ENCODE assay signal across 1 cellular context in the genomic region with DNA sequence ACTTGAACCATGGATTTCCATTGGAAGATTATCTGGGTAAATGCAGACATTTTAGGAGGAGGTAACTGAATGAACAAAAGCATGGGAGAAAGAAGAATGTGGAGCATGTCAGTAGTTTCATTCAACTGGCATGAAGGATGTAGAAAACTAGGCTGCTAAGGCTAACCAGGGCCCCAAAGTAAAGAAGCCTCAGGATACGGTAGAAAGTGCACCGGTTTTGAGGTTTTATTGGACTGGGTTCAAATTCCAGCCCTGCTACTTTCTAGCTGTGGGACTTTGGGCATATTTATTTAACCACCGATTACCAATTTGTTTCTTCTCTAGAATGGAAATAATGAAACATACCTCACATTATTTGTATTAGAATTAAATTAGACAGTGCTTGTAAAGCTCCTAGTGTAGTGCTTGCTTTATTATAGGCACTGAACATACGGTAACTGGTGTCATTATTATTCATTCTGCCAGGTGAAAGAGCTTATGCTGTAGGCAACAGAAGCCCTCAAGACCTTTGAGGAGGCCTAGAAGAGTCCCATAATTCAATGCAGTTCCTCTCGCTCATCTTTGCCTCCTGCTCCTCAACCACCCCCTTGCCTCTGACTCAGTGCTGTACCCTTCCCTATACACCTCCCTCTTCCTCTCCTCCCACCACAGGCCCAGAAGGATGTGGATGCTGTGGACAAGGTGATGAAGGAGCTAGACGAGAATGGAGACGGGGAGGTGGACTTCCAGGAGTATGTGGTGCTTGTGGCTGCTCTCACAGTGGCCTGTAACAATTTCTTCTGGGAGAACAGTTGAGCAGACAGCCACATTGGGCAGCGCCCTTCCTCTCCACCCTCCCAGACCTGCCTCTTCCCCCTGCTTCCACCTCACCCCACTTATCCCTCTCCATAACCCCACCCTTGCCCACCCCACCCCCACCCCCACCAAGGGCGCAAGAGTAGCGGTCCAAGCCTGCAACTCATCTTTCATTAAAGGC.
TF ChIP-seq lines count a peak whose summit lies in the region.

No MANE protein-coding gene starts in this region.

TF ChIP-seq in liver, 16 proteins besides CTCF, POLR2A, EP300 and RAD21 (continued from another document):
- TF ChIP-seq, protein P1, sequence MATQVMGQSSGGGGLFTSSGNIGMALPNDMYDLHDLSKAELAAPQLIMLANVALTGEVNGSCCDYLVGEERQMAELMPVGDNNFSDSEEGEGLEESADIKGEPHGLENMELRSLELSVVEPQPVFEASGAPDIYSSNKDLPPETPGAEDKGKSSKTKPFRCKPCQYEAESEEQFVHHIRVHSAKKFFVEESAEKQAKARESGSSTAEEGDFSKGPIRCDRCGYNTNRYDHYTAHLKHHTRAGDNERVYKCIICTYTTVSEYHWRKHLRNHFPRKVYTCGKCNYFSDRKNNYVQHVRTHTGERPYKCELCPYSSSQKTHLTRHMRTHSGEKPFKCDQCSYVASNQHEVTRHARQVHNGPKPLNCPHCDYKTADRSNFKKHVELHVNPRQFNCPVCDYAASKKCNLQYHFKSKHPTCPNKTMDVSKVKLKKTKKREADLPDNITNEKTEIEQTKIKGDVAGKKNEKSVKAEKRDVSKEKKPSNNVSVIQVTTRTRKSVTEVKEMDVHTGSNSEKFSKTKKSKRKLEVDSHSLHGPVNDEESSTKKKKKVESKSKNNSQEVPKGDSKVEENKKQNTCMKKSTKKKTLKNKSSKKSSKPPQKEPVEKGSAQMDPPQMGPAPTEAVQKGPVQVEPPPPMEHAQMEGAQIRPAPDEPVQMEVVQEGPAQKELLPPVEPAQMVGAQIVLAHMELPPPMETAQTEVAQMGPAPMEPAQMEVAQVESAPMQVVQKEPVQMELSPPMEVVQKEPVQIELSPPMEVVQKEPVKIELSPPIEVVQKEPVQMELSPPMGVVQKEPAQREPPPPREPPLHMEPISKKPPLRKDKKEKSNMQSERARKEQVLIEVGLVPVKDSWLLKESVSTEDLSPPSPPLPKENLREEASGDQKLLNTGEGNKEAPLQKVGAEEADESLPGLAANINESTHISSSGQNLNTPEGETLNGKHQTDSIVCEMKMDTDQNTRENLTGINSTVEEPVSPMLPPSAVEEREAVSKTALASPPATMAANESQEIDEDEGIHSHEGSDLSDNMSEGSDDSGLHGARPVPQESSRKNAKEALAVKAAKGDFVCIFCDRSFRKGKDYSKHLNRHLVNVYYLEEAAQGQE (IDR thresholded peaks at IDR 0.05): no peak
- TF ChIP-seq GABPA (IDR thresholded peaks at IDR 0.05 in 1 of 2, conservative IDR thresholded peaks at IDR 0.05 in 1 of 2) (no peak), HNF4A (conservative IDR thresholded peaks at IDR 0.05) (peak; percentile 95 to 96), FOXA1 (IDR thresholded peaks at IDR 0.05) (peak; percentile 41), TAF1 (conservative IDR thresholded peaks at IDR 0.05) (no peak), YY1 (IDR thresholded peaks at IDR 0.05) (no peak), RXRA (IDR thresholded peaks at IDR 0.05) (peak in 1 of 2 donors; percentile 18), EGR1 (IDR thresholded peaks at IDR 0.05; ENCODE audit: low read depth in 2 of 2) (peak in 1 of 2 donors; percentile 72)
- TF ChIP-seq, protein P2, sequence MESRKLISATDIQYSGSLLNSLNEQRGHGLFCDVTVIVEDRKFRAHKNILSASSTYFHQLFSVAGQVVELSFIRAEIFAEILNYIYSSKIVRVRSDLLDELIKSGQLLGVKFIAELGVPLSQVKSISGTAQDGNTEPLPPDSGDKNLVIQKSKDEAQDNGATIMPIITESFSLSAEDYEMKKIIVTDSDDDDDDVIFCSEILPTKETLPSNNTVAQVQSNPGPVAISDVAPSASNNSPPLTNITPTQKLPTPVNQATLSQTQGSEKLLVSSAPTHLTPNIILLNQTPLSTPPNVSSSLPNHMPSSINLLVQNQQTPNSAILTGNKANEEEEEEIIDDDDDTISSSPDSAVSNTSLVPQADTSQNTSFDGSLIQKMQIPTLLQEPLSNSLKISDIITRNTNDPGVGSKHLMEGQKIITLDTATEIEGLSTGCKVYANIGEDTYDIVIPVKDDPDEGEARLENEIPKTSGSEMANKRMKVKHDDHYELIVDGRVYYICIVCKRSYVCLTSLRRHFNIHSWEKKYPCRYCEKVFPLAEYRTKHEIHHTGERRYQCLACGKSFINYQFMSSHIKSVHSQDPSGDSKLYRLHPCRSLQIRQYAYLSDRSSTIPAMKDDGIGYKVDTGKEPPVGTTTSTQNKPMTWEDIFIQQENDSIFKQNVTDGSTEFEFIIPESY (IDR thresholded peaks at IDR 0.05): no peak
- TF ChIP-seq, protein P3, sequence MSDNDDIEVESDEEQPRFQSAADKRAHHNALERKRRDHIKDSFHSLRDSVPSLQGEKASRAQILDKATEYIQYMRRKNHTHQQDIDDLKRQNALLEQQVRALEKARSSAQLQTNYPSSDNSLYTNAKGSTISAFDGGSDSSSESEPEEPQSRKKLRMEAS (IDR thresholded peaks at IDR 0.05): no peak
- TF ChIP-seq, protein P4, sequence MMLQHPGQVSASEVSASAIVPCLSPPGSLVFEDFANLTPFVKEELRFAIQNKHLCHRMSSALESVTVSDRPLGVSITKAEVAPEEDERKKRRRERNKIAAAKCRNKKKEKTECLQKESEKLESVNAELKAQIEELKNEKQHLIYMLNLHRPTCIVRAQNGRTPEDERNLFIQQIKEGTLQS (IDR thresholded peaks at IDR 0.05): no peak
